2 cellular contexts compared by ENCODE assay signal in the genomic region with DNA sequence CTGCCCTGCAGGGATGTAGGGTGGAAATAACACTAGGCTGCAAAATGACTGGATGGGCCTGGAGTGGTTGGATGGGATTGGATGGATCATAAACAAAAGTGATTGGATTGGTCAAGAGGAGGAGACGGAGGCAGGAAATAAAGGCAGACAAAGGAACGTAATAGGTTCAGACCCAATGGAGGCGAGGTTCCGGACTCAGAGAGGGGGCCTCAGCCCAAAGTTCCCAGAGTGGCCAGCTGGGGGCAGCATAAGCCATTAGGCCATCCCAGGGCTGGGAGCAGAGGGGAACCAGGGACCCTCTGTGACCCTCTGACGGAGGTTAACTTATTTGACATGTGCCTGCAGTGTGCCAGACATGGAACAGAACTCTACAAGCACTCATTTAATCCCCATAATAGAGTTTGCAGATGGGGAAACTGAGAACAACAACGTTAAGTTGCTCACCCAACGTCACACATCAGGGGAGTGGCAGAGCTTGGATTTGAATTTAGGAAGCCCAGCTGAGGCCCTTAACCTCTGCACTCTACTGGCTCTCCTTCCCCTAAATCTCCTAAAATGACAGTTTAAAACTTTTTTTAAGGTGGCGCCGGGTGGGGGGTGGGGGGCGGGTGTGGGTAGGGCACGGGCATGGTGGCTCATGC.
A peak's percentile ranks its signal among the peaks of the same experiment; 100 is the strongest.
TF ChIP-seq lines count a peak whose summit lies in the region.

No MANE protein-coding gene starts in this region.

TF ChIP-seq in HEK293, 187 proteins besides CTCF, POLR2A, EP300 and RAD21:
- 0 out of 2 replicates have a peak, but pooled peaks have one; percentile 39 for TF ChIP-seq ZNF600 (tag by site-specific recombination; IDR thresholded peaks at IDR 0.05)
- peak; percentile 52 for TF ChIP-seq ZNF654 (tag by site-specific recombination; IDR thresholded peaks at IDR 0.05; ENCODE audit: low read depth)
- no peak for TF ChIP-seq ZNF354C (tag by site-specific recombination; IDR thresholded peaks at IDR 0.05; ENCODE audit: borderline replicate concordance, low read depth)
- peak; percentile 39; the same call in 1 of the 2 replicates for TF ChIP-seq SP2 (tag by site-specific recombination; IDR thresholded peaks at IDR 0.05)
- no peak for TF ChIP-seq PRDM1 (tag by site-specific recombination; IDR thresholded peaks at IDR 0.05)
- TF ChIP-seq ZEB2 (tag by site-specific recombination; IDR thresholded peaks at IDR 0.05), result no peak

TF ChIP-seq in HepG2, 621 proteins besides CTCF, POLR2A, EP300 and RAD21:
- TF ChIP-seq ZNF619 (CRISPR knock-in tag; IDR thresholded peaks at IDR 0.05) (no peak), HES4 (CRISPR knock-in tag; IDR thresholded peaks at IDR 0.05; ENCODE audit: borderline replicate concordance) (no peak), KDM4B (CRISPR knock-in tag; IDR thresholded peaks at IDR 0.05) (no peak), SRF (IDR thresholded peaks at IDR 0.05; ENCODE audit: low read depth, low read length) (peak; percentile 34; the same call in 1 of the 2 replicates), KLF11 (CRISPR knock-in tag; IDR thresholded peaks at IDR 0.05) (no peak), PRMT3 (CRISPR knock-in tag; IDR thresholded peaks at IDR 0.05; ENCODE audit: borderline replicate concordance, low read depth) (no peak), STAG1 (CRISPR knock-in tag; IDR thresholded peaks at IDR 0.05) (peak; percentile 78), ATRX (CRISPR knock-in tag; IDR thresholded peaks at IDR 0.05; ENCODE audit: borderline replicate concordance) (no peak), SMC3 (IDR thresholded peaks at IDR 0.05; ENCODE audit: low read length) (peak; percentile 51), MAFF (IDR thresholded peaks at IDR 0.05; ENCODE audit: low read depth, low read length) (no peak)
- TF ChIP-seq, protein P1, sequence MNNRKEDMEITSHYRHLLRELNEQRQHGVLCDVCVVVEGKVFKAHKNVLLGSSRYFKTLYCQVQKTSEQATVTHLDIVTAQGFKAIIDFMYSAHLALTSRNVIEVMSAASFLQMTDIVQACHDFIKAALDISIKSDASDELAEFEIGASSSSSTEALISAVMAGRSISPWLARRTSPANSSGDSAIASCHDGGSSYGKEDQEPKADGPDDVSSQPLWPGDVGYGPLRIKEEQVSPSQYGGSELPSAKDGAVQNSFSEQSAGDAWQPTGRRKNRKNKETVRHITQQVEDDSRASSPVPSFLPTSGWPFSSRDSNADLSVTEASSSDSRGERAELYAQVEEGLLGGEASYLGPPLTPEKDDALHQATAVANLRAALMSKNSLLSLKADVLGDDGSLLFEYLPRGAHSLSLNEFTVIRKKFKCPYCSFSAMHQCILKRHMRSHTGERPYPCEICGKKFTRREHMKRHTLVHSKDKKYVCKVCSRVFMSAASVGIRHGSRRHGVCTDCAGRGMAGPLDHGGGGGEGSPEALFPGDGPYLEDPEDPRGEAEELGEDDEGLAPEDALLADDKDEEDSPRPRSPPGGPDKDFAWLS (CRISPR knock-in tag; IDR thresholded peaks at IDR 0.05; ENCODE audit: borderline replicate concordance), result no peak
- TF ChIP-seq, protein P2, sequence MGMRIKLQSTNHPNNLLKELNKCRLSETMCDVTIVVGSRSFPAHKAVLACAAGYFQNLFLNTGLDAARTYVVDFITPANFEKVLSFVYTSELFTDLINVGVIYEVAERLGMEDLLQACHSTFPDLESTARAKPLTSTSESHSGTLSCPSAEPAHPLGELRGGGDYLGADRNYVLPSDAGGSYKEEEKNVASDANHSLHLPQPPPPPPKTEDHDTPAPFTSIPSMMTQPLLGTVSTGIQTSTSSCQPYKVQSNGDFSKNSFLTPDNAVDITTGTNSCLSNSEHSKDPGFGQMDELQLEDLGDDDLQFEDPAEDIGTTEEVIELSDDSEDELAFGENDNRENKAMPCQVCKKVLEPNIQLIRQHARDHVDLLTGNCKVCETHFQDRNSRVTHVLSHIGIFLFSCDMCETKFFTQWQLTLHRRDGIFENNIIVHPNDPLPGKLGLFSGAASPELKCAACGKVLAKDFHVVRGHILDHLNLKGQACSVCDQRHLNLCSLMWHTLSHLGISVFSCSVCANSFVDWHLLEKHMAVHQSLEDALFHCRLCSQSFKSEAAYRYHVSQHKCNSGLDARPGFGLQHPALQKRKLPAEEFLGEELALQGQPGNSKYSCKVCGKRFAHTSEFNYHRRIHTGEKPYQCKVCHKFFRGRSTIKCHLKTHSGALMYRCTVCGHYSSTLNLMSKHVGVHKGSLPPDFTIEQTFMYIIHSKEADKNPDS (CRISPR knock-in tag; IDR thresholded peaks at IDR 0.05), result no peak
- TF ChIP-seq, protein P3, sequence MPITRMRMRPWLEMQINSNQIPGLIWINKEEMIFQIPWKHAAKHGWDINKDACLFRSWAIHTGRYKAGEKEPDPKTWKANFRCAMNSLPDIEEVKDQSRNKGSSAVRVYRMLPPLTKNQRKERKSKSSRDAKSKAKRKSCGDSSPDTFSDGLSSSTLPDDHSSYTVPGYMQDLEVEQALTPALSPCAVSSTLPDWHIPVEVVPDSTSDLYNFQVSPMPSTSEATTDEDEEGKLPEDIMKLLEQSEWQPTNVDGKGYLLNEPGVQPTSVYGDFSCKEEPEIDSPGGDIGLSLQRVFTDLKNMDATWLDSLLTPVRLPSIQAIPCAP (CRISPR knock-in tag; IDR thresholded peaks at IDR 0.05; ENCODE audit: low read depth), result no peak
TF ChIP-seq in HepG2: peak in this region for 3.
